Comparison of ENCODE assay signal across 8 cellular contexts in the genomic region with DNA sequence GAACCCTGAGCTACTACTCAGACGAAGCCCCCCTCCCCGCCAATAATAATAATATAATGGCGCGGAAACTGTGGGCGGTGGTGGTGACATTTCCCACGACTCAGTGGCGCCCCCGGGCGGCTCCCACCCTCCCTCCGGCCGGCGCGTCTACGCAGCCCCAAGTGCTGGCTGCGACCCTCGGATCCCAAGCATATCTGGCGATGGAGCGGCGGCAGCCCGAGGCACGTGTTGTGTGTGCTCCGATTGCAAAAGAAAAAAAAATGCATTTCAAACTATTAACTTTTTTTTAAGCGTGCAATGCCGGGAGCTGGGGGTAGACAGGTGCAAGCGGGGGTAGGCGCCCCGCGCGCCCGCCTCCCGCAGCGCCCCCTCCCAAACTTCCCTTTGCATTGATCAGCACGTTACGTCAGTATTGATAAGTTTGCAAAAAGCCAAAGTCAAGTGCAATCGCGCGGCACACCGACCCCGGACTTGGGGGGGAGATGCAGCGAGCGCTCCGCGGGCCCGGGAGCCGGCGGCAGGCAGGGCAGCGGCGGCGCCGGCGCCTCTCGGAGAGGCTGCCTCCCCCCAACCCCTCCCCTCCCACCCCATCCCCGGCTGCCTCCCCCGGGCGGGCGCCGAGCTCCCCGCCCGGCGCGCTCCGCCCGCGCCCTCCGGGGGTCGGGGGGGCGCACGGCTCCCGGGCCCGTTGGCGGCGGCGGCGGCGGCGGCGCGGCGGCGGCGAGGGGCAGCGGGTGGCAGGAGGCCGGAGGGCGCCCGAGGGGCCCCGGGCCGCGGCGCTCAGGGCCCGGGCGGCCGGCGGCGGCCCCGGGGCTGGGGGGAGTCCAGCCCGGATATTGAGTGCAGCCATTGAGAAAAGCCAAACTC. TPM values are rescaled to one million over a fixed set of nuclear protein-coding genes. Genes with fewer than 3 reads are reported as not detected.
DNase-seq lines count a peak whose midpoint lies in the region; ATAC-seq and FAIRE-seq lines count a peak whose summit lies in the region.

No MANE protein-coding gene starts in this region.

- H3K27ac ChIP-seq in SK-N-MC (no peak overlapping the region; the same call in 1 of the 2 replicates), iPS-20b (ENCODE audit: low read length) (no peak overlapping the region)

- no peaks in the 10 kb centered on the region for H3K36me3 ChIP-seq in SK-N-MC (ENCODE audit: insufficient read depth, low read length)
- no peaks in the 10 kb centered on the region for H3K36me3 ChIP-seq in iPS-20b (ENCODE audit: insufficient read depth, low read depth, low read length)

- H3K27me3 ChIP-seq in iPS-20b (ENCODE audit: insufficient read depth, low read length), result peaks cover 53% of the 10 kb centered on the region

- no peak for ATAC-seq in left colon

- intact Hi-C loops in left colon (cut with DNase I, micrococcal nuclease), result no loop called here

- FAIRE-seq in urothelium cell line (lab: Jason Lieb, UNC) (no peak), GM19239 (lab: Jason Lieb, UNC) (no peak)

- H3K4me3 ChIP-seq in SK-N-MC (peak overlapping the region; percentile 92), iPS-20b (ENCODE audit: low read length) (peak overlapping the region; percentile 75)

- H3K4me1 ChIP-seq in iPS-20b (ENCODE audit: insufficient read depth, low read length), result peaks cover 18% of the 10 kb centered on the region; the same call in 1 of the 2 replicates

- H3K9me3 ChIP-seq in SK-N-MC (ENCODE audit: low read depth, low read length) (no peaks in the 10 kb centered on the region), iPS-20b (ENCODE audit: insufficient read depth, low read depth, low read length) (no peaks in the 10 kb centered on the region)

- H3K9ac ChIP-seq in SK-N-MC (ENCODE audit: insufficient read length), result peak overlapping the region; percentile 73
- peak overlapping the region; percentile 67; the same call in 1 of the 2 replicates for H3K9ac ChIP-seq in iPS-20b (ENCODE audit: low read depth, low read length)

- peak; percentile 24 for DNase-seq in stimulated activated CD4-positive, alpha-beta T cell treated with anti-CD3 and anti-CD28 coated beads, Interleukin-15, amount 100 ng/mL, for 24 hours
- DNase-seq in stimulated activated CD4-positive, alpha-beta T cell treated with anti-CD3 and anti-CD28 coated beads, Interleukin-4, amount 100 ng/mL, for 1 hour, result no peak
- no peak for DNase-seq in SK-N-MC (ENCODE audit: low read depth, low spot score)
- peak; percentile 32 for DNase-seq in urothelium cell line (ENCODE audit: low spot score)
- no peak for DNase-seq in hypothalamus (lab: John Stamatoyannopoulos, UW)
- no peak for DNase-seq in left colon
- DNase-seq in GM19239 (ENCODE audit: insufficient read length, low spot score), result no peak

RNA-seq across cellular contexts. Expression of a gene that starts 0.5 kb away (rescaled TPM):
- total RNA-seq in left colon, result under 1 TPM in 1 of 2 donors, not detected in 1; 0.14 TPM

Comparison
In these comparisons a context has a peak if more than half of its experiments do, and no peak if none do; other contexts are left out.
1. DNase-seq: peak in stimulated activated CD4-positive, alpha-beta T cell treated with anti-CD3 and anti-CD28 coated beads, Interleukin-15, amount 100 ng/mL, for 24 hours (single experiment) and urothelium cell line (single experiment); none in stimulated activated CD4-positive, alpha-beta T cell treated with anti-CD3 and anti-CD28 coated beads, Interleukin-4, amount 100 ng/mL, for 1 hour (single experiment), SK-N-MC (single experiment), hypothalamus (0 of 51), left colon (0 of 2) and GM19239 (single experiment).